Comparison of ENCODE assay signal across 34 cellular contexts in genomic region chr1:145874646-145875045, GRCh38. TPM values are rescaled to one million over a fixed set of nuclear protein-coding genes. Genes with fewer than 3 reads are reported as not detected.
"Had no signal": no experiment of that assay in that cellular context is flagged by ENCODE, and none has a peak within 500 bp of the region (broad histone marks: within the 10 kb centered on the region; RNA-seq: fewer than 3 reads in every experiment).

No MANE protein-coding gene starts in this region.

- ATAC-seq: Panc1, Right ventricle myocardium inferior, SK-N-SH treated with all-trans-retinoic acid at 6 μM for 48 hours, T-cell had no signal

- H3K36me3 ChIP-seq: SJCRH30 had no signal

- H3K27ac ChIP-seq: KMS-11, PC-9, RWPE1, SJCRH30, SK-N-MC had no signal

- H3K4me1 ChIP-seq: SJCRH30 had no signal

- H3K9me3 ChIP-seq: SJCRH30 had no signal

- H3K27me3 ChIP-seq: SJCRH30 had no signal

- H3K9me3 Mint-ChIP-seq: T-cell had no signal

- H3K4me3 Mint-ChIP-seq: T-cell had no signal

- H3K27ac Mint-ChIP-seq: T-cell had no signal

- H3K36me3 Mint-ChIP-seq: T-cell had no signal

- H3K4me3 ChIP-seq: PC-9, SJCRH30, SK-N-MC had no signal

- DNase-seq: Karpas-422, MM.1S, NCI-H1092, NCI-H1105, NCI-H1417 treated with DMSO at 0.1 percent for 48 hours, NCI-H1436 treated with DMSO at 0.1 percent for 48 hours, NCI-H1694 treated with DMSO at 0.1 percent for 48 hours, NCI-H187 treated with DMSO at 0.1 percent for 48 hours, NCI-H2029, NCI-H2081, NCI-H2171 treated with DMSO at 0.1 percent for 48 hours, NCI-H2227 treated with DMSO at 0.1 percent for 48 hours, NCI-H345, NCI-H446, NCI-H510A treated with DMSO at 0.1 percent for 48 hours, NCI-H524 treated with DMSO at 0.1 percent for 48 hours, NCI-H69, NCI-H748 treated with DMSO at 0.1 percent for 48 hours, NCI-H82, PC-9, SHP77, SIG-M5, SJCRH30, T-cell had no signal

RNA-seq across cellular contexts. Expression of gene ANKRD35, which starts 11.0 kb away (rescaled TPM):
- total RNA-seq: MCF 10A, NCI-H460, OCI-LY7, SJCRH30, SK-MEL-5 had no signal
